In the genomic region with DNA sequence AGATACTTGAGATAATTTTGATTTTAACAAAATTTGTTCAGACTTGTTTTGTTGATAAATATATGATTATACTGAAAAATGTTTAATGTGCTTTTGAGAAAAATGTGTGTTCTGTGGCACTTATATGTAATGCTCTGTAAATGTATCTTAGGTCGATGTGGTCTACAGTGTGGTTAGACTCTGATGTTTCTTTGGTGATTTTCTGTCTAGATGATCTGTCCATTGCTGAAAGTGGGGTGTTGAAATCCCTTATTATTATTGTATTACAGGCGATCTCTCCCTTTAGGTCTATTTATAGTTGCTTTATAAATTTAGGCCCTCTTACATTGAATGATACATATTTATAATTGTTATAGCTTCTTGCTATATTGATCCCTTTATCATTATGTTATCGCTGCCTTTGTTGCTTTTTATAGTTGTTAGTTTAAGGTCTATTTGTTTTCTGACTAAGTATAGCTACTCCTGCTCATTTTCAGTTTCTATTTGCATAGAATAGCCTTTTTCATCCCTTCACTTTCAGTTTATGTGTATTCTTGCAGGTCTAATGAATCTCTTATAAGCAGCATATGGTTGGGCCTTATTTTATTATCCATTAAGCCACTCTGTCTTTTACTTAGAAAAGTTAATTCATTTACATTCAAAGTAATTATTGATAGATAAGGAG, we compare ENCODE assay signal across 13 cellular contexts.
A peak's percentile ranks its signal among the peaks of the same experiment; 100 is the strongest.
DNase-seq lines count a peak whose midpoint lies in the region; ATAC-seq lines count a peak whose summit lies in the region.
"Had no signal": no experiment of that assay in that cellular context is flagged by ENCODE, and none has a peak within 500 bp of the region (broad histone marks: within the 10 kb centered on the region; RNA-seq: fewer than 3 reads in every experiment).

No MANE protein-coding gene starts in this region.

- ATAC-seq in GM18499 (IDR thresholded peaks at IDR 0.05; ENCODE audit: insufficient read depth, unreplicated experiment) = peak; percentile 99
- peak; percentile 98 for ATAC-seq in GM19455 (IDR thresholded peaks at IDR 0.05; ENCODE audit: unreplicated experiment)
- peak; percentile 99 for ATAC-seq in HG02840 (IDR thresholded peaks at IDR 0.05; ENCODE audit: low FRiP score, unreplicated experiment)
- ATAC-seq in HG03457 (IDR thresholded peaks at IDR 0.05; ENCODE audit: unreplicated experiment) = peak; percentile 97
- ATAC-seq: T-cell had no signal

- no peak for DNase-seq in activated T-cell treated with anti-CD3 and anti-CD28 coated beads for 4 hours
- no peak for DNase-seq in RKO (ENCODE audit: low spot score)
- DNase-seq in SKM-1 treated with dmso at 0.1 percent for 144 hours (lab: John Stamatoyannopoulos, UW; ENCODE audit: unreplicated experiment) = no peak
- DNase-seq in iPS-NIHi7 (ENCODE audit: extremely low spot score) = no peak
- DNase-seq: adrenal gland; effector CD4-positive, alpha-beta T cell; NCI-H1105 treated with DMSO at 0.1 percent for 48 hours; stimulated activated naive CD4-positive, alpha-beta T cell treated with Interleukin-2 at 50 U/mL for 16 hours; T-cell had no signal
